31 cellular contexts compared by ENCODE assay signal in the genomic region with DNA sequence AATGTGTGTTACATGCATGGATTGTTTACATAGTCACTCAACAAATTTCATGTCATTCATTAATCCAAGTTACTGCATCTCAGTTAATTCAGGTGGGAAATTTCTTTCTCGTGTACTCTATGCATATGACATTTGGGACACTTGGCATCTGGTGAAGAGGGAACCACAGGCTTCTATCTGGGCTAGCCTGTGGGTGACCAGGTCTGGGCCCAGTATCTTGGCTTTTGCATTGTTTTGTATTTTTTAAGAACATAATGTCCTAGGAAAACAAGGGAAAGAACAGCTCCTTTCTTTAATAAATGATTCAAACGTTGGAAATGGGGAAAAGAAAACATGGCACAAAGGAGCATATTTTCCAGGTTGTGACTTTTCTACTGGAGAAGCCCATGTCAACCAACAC.
"Had no signal": no experiment of that assay in that cellular context is flagged by ENCODE, and none has a peak within 500 bp of the region (broad histone marks: within the 10 kb centered on the region; RNA-seq: fewer than 3 reads in every experiment).

No MANE protein-coding gene starts in this region.

- H3K27me3 ChIP-seq: MG63 had no signal

- H3K4me3 ChIP-seq: MG63 had no signal

- H3K36me3 ChIP-seq: MG63 had no signal

- DNase-seq: Karpas-422, Kasumi-1, KG1, MG63, MM.1S, MV-4-11, NCI-H1048, NCI-H1092, NCI-H1092 treated with DMSO at 0.1 percent for 48 hours, NCI-H1105, NCI-H1105 treated with DMSO at 0.1 percent for 48 hours, NCI-H1417 treated with DMSO at 0.1 percent for 48 hours, NCI-H1436, NCI-H1436 treated with DMSO at 0.1 percent for 48 hours, NCI-H146, NCI-H1694, NCI-H1694 treated with DMSO at 0.1 percent for 48 hours, NCI-H187 treated with DMSO at 0.1 percent for 48 hours, NCI-H1930, NCI-H2029, NCI-H2029 treated with DMSO at 0.1 percent for 48 hours, NCI-H2081, NCI-H2081 treated with DMSO at 0.1 percent for 48 hours, NCI-H2107, NCI-H2171, NCI-H2171 treated with DMSO at 0.1 percent for 48 hours, NCI-H2227 treated with DMSO at 0.1 percent for 48 hours, NCI-H226, NCI-H345, NCI-H446 treated with DMSO at 0.1 percent for 48 hours had no signal

- H3K27ac ChIP-seq: KMS-11 had no signal

- H3K9me3 ChIP-seq: MG63 had no signal
